ENCODE assay signal across 28 cellular contexts in genomic region chr10:66805610-66806009, GRCh38.
"Had no signal": no experiment of that assay in that cellular context is flagged by ENCODE, and none has a peak within 500 bp of the region (broad histone marks: within the 10 kb centered on the region; RNA-seq: fewer than 3 reads in every experiment).

No MANE protein-coding gene starts in this region.

- H3K27me3 Mint-ChIP-seq: dendritic cell treated with granulocyte-macrophage colony-stimulating factor and Interleukin-4, amounts not matched to agents 40 ng/mL and 50 ng/mL, for 4 days; memory B cell; naive B cell; natural killer cell treated with Interleukin-12 subunit alpha and Interleukin-12 subunit beta and Interleukin-15 and Interleukin-18, amount 100 ng/mL, for 72 hours; stimulated activated naive B cell treated with anti-CD40 and anti-IgM and Interleukin-4, amounts not matched to agents 10 μg/mL and 1 μg/mL and 100 μg/mL, for 72 hours; stimulated activated naive CD8-positive, alpha-beta T cell treated with anti-CD3 and anti-CD28 coated beads, Interleukin-15, amount 100 ng/mL, for 72 hours had no signal

- H3K4me1 Mint-ChIP-seq: immature natural killer cell; memory B cell; mesothelial cell of epicardium; naive B cell; neural crest cell; stimulated activated naive B cell treated with anti-CD40 and anti-IgM and Interleukin-4, amounts not matched to agents 10 μg/mL and 1 μg/mL and 100 μg/mL, for 72 hours; stimulated activated naive CD8-positive, alpha-beta T cell treated with anti-CD3 and anti-CD28 coated beads, Interleukin-15, amount 100 ng/mL, for 72 hours had no signal

- DNase-seq: cerebellar nuclear complex; colonic mucosa; effector CD8-positive, alpha-beta T cell; erythroblast; esophagus squamous epithelium; hypothalamus; immature natural killer cell; mucosa of descending colon; naive B cell; stimulated activated CD4-positive, alpha-beta T cell treated with anti-CD3 and anti-CD28 coated beads, Interleukin-15, amount 100 ng/mL, for 24 hours; stimulated activated CD4-positive, alpha-beta T cell treated with anti-CD3 and anti-CD28 coated beads, Interleukin-2, amount 100 ng/mL, for 48 hours; stimulated activated naive B cell treated with anti-CD40 and anti-IgM and Interleukin-4, amounts not matched to agents 10 μg/mL and 1 μg/mL and 100 μg/mL, for 72 hours; stimulated activated naive CD8-positive, alpha-beta T cell treated with anti-CD3 and anti-CD28 coated beads, Interleukin-15, amount 100 ng/mL, for 72 hours; transverse colon; upper lobe of right lung; uterus had no signal

- H3K27ac Mint-ChIP-seq: dendritic cell treated with granulocyte-macrophage colony-stimulating factor and Interleukin-4, amounts not matched to agents 40 ng/mL and 50 ng/mL, for 4 days; immature natural killer cell; memory B cell; mesothelial cell of epicardium; naive B cell; natural killer cell treated with Interleukin-12 subunit alpha and Interleukin-12 subunit beta and Interleukin-15 and Interleukin-18, amount 100 ng/mL, for 72 hours; stimulated activated naive B cell treated with anti-CD40 and anti-IgM and Interleukin-4, amounts not matched to agents 10 μg/mL and 1 μg/mL and 100 μg/mL, for 72 hours; stimulated activated naive CD8-positive, alpha-beta T cell treated with anti-CD3 and anti-CD28 coated beads, Interleukin-15, amount 100 ng/mL, for 72 hours had no signal

- ATAC-seq: natural killer cell treated with Interleukin-12 subunit alpha and Interleukin-12 subunit beta and Interleukin-15 and Interleukin-18, amount 100 ng/mL, for 72 hours; sciatic nerve; stimulated activated naive B cell treated with anti-CD40 and anti-IgM and Interleukin-4, amounts not matched to agents 10 μg/mL and 1 μg/mL and 100 μg/mL, for 72 hours; stimulated activated naive CD8-positive, alpha-beta T cell treated with anti-CD3 and anti-CD28 coated beads, Interleukin-15, amount 100 ng/mL, for 72 hours; upper lobe of right lung had no signal

- H3K27me3 ChIP-seq: colonic mucosa, esophagus squamous epithelium, neutrophil, right atrium auricular region, suprapubic skin, transverse colon, upper lobe of right lung, uterus had no signal

- H3K9me3 ChIP-seq: colonic mucosa, esophagus squamous epithelium, mucosa of descending colon, neutrophil, prostate gland, right atrium auricular region, suprapubic skin, transverse colon, upper lobe of right lung, uterus had no signal

- H3K4me3 Mint-ChIP-seq: dendritic cell treated with granulocyte-macrophage colony-stimulating factor and Interleukin-4, amounts not matched to agents 40 ng/mL and 50 ng/mL, for 4 days; immature natural killer cell; memory B cell; mesothelial cell of epicardium; naive B cell; natural killer cell treated with Interleukin-12 subunit alpha and Interleukin-12 subunit beta and Interleukin-15 and Interleukin-18, amount 100 ng/mL, for 72 hours; neural crest cell; stimulated activated naive B cell treated with anti-CD40 and anti-IgM and Interleukin-4, amounts not matched to agents 10 μg/mL and 1 μg/mL and 100 μg/mL, for 72 hours; stimulated activated naive CD8-positive, alpha-beta T cell treated with anti-CD3 and anti-CD28 coated beads, Interleukin-15, amount 100 ng/mL, for 72 hours had no signal

- H3K4me3 ChIP-seq: colonic mucosa, esophagus squamous epithelium, lung, mucosa of descending colon, prostate gland, right atrium auricular region, skin epidermis, suprapubic skin, transverse colon, upper lobe of right lung, uterus had no signal

- H3K36me3 ChIP-seq: colonic mucosa, esophagus squamous epithelium, neutrophil, prostate gland, right atrium auricular region, suprapubic skin, transverse colon, upper lobe of right lung, uterus had no signal

- H3K27ac ChIP-seq: colonic mucosa, esophagus squamous epithelium, neutrophil, prostate gland, right atrium auricular region, skin epidermis, suprapubic skin, transverse colon, upper lobe of right lung, uterus had no signal

- H3K36me3 Mint-ChIP-seq: immature natural killer cell; memory B cell; mesothelial cell of epicardium; naive B cell; stimulated activated naive B cell treated with anti-CD40 and anti-IgM and Interleukin-4, amounts not matched to agents 10 μg/mL and 1 μg/mL and 100 μg/mL, for 72 hours had no signal

- H3K4me1 ChIP-seq: colonic mucosa, esophagus squamous epithelium, prostate gland, right atrium auricular region, suprapubic skin, transverse colon, upper lobe of right lung, uterus had no signal
